In genomic region chr7:137882806-137883205, GRCh38 we compare ENCODE assay signal across 14 cellular contexts. TPM values are rescaled to one million over a fixed set of nuclear protein-coding genes. Genes with fewer than 3 reads are reported as not detected.
A peak's percentile ranks its signal among the peaks of the same experiment; 100 is the strongest.
DNase-seq lines count a peak whose midpoint lies in the region; ATAC-seq and TF ChIP-seq lines count a peak whose summit lies in the region.
"Had no signal": no experiment of that assay in that cellular context is flagged by ENCODE, and none has a peak within 500 bp of the region (broad histone marks: within the 10 kb centered on the region; RNA-seq: fewer than 3 reads in every experiment).

No MANE protein-coding gene starts in this region.

- peak overlapping the region; percentile 79 for H3K4me3 Mint-ChIP-seq in HFFc6
- H3K4me3 Mint-ChIP-seq: nephron progenitor cell had no signal

- H3K4me1 ChIP-seq in skeletal muscle satellite cell (ENCODE audit: control insufficient read depth, insufficient read depth, low read length), result peaks cover 72% of the 10 kb centered on the region

- no peaks in the 10 kb centered on the region for H3K27me3 ChIP-seq in skeletal muscle satellite cell (ENCODE audit: control insufficient read depth, insufficient read depth, low read length)
- H3K27me3 ChIP-seq: left lung had no signal

- POLR2A ChIA-PET in RWPE1 (lab: Yijun Ruan, JAX; ENCODE audit: low non-redundant PET), result no interaction called here

- H3K9me3 Mint-ChIP-seq in HFFc6, result no peaks in the 10 kb centered on the region

- H3K27me3 Mint-ChIP-seq in HFFc6 (ENCODE audit: insufficient read depth), result peaks cover 10% of the 10 kb centered on the region

- peak overlapping the region; percentile 63 for H3K4me2 ChIP-seq in skeletal muscle satellite cell (ENCODE audit: low read length)

- H3K9ac ChIP-seq in skeletal muscle satellite cell (ENCODE audit: low read depth, low read length), result peak overlapping the region; percentile 59

- peak overlapping the region; percentile 93 for H3K27ac Mint-ChIP-seq in HFFc6
- H3K27ac Mint-ChIP-seq: nephron progenitor cell had no signal

- H3K9me3 ChIP-seq in skeletal muscle satellite cell (replicated peaks; ENCODE audit: low read length), result no peaks in the 10 kb centered on the region
- H3K9me3 ChIP-seq: left lung had no signal

- DNase-seq in HFFc6 (peak; percentile 21), RWPE1 (ENCODE audit: low spot score) (no peak), epithelial cell of prostate (ENCODE audit: low read depth, low spot score) (no peak), Ammon's horn (ENCODE audit: low spot score) (no peak), NCI-H1417 treated with DMSO at 0.1 percent for 48 hours (lab: John Stamatoyannopoulos, UW) (no peak), GM13976 (ENCODE audit: low spot score) (no peak)
- DNase-seq: activated gamma-delta T cell treated with Interleukin-2 at 50 U/mL for 16 hours, hippocampal formation, NCI-H524, nephron progenitor cell, SHP77 had no signal

- H3K36me3 Mint-ChIP-seq in HFFc6 (ENCODE audit: low read depth), result peaks cover 64% of the 10 kb centered on the region

- H3K27ac ChIP-seq in RWPE1 (peak overlapping the region; percentile 86), epithelial cell of prostate (peak overlapping the region; percentile 81)
- H3K27ac ChIP-seq: left lung had no signal

- no peak for ATAC-seq in GM19324 (IDR thresholded peaks at IDR 0.05; ENCODE audit: low FRiP score, unreplicated experiment)

- no peak overlapping the region for H3K4me3 ChIP-seq in skeletal muscle satellite cell (ENCODE audit: low read length)
- H3K4me3 ChIP-seq: left lung had no signal

- CTCF ChIA-PET in RWPE1 (lab: Yijun Ruan, JAX), result no interaction called here

- TF ChIP-seq CTCF in HFFc6 (IDR thresholded peaks at IDR 0.05) (no peak), RWPE1 (conservative IDR thresholded peaks at IDR 0.05; ENCODE audit: low read depth) (no peak), GM13976 (IDR thresholded peaks at IDR 0.05; ENCODE audit: borderline replicate concordance, control extremely low read depth, extremely low read depth, insufficient read depth, missing control alignments) (no peak)

- H3K4me1 Mint-ChIP-seq in HFFc6 (ENCODE audit: low read depth), result peaks cover 92% of the 10 kb centered on the region

- peaks cover 64% of the 10 kb centered on the region for H3K36me3 ChIP-seq in skeletal muscle satellite cell (ENCODE audit: insufficient read depth, low read length)

- in situ Hi-C loops in GM13976 (cut with MboI; ENCODE audit: low sequenced_read_pairs, unreplicated experiment), result no loop called here

RNA-seq across cellular contexts. Expression of gene DGKI, which starts 36.0 kb away (rescaled TPM):
- 1 to 10 TPM; 1.2 to 2.2 (median 1.6) TPM for total RNA-seq in HFFc6 (2021; fragmentation: NEBNext Ultra II Directional; extraction: Animal tissue kit (Norgen Biotek cat#: 25700))
- 6.1 and 12.7 TPM in 2 replicates for total RNA-seq in skeletal muscle satellite cell (2012; rRNA removed)
